12 cellular contexts compared by ENCODE assay signal in the genomic region with DNA sequence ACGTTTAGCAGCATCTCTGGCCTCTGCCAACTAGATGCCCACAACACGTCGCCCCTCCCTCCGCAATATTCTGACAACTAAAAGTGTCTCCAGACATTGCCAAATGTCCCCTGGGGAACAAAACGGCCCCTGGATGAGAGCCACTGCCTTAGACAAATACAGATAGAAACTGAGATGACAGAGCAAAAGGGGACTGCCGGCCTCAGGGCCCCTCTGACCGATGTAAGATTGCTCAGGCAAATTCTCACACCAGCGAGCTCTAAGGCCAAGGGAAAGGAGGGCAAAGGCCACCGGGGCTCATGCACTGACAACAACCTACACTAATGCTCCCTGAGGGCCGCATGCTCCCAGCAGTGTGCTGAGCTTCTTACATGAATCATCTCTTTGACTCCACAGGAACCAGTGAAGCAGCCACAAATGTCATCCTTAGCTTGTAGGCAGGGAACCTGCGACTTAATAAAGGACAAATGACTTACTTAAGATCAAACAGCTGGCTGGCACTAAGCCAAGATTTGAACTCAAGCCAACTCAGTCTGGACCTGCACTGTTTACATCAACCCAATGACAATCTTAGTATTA.
DNase-seq lines count a peak whose midpoint lies in the region; ATAC-seq and TF ChIP-seq lines count a peak whose summit lies in the region.
"Had no signal": no experiment of that assay in that cellular context is flagged by ENCODE, and none has a peak within 500 bp of the region (broad histone marks: within the 10 kb centered on the region; RNA-seq: fewer than 3 reads in every experiment).

No MANE protein-coding gene starts in this region.

- H3K27ac ChIP-seq in right atrium auricular region (peak overlapping the region; percentile 35 to 74), neuronal stem cell (replicated peaks; ENCODE audit: low read length) (no peak overlapping the region)
- H3K27ac ChIP-seq in CD4-positive, alpha-beta memory T cell (ENCODE audit: low read depth, low read length): no peak overlapping the region
- H3K27ac ChIP-seq: body of pancreas, C4-2B had no signal

- H3K27me3 ChIP-seq in right atrium auricular region (no peaks in the 10 kb centered on the region), neuronal stem cell (ENCODE audit: control insufficient read depth in 3 of 3, insufficient read depth in 3 of 3, low read depth in 1 of 3, low read length in 3 of 3) (peaks cover 0 to 2% (median 0%) of the 10 kb centered on the region in 3 experiments)
- H3K27me3 ChIP-seq in CD4-positive, alpha-beta memory T cell (ENCODE audit: insufficient read depth, low read length): no peaks in the 10 kb centered on the region
- H3K27me3 ChIP-seq: body of pancreas had no signal

- no peaks in the 10 kb centered on the region for H3K36me3 Mint-ChIP-seq in CD4-positive, alpha-beta memory T cell

- no peaks in the 10 kb centered on the region for H3K4me1 Mint-ChIP-seq in CD4-positive, alpha-beta memory T cell

- intact Hi-C loops in CD4-positive, alpha-beta memory T cell (cut with micrococcal nuclease): no loop called here

- no peak overlapping the region for H3K27ac Mint-ChIP-seq in CD4-positive, alpha-beta memory T cell
- H3K27ac Mint-ChIP-seq: activated T-cell treated with anti-CD3 and anti-CD28 coated beads, Interleukin-2, amount 50 U/mL, for 72 hours had no signal

- no peaks in the 10 kb centered on the region for H3K79me1 ChIP-seq in neuronal stem cell (ENCODE audit: low read depth, low read length)

- no peak overlapping the region for H2AFZ ChIP-seq in neuronal stem cell (ENCODE audit: low read length)

- no peak overlapping the region for H2AK5ac ChIP-seq in neuronal stem cell (ENCODE audit: low read depth, low read length)

- TF ChIP-seq CTCF in right atrium auricular region (IDR thresholded peaks at IDR 0.05): no peak

- H4K91ac ChIP-seq in neuronal stem cell (ENCODE audit: low read depth, low read length, poor library complexity): no peak overlapping the region

- H3K18ac ChIP-seq in neuronal stem cell (ENCODE audit: low read length): no peak overlapping the region

- no peak for ATAC-seq in GM21717 (IDR thresholded peaks at IDR 0.05; ENCODE audit: unreplicated experiment)
- ATAC-seq: activated T-cell treated with anti-CD3 and anti-CD28 coated beads, Interleukin-2, amount 50 U/mL, for 72 hours; body of pancreas had no signal

- no peak overlapping the region for H2BK12ac ChIP-seq in neuronal stem cell (ENCODE audit: low read length)

- H2BK120ac ChIP-seq in neuronal stem cell (ENCODE audit: low read depth, low read length): no peak overlapping the region

- H3K14ac ChIP-seq in neuronal stem cell (ENCODE audit: low read length): no peak overlapping the region

- CTCF ChIA-PET in CD4-positive, alpha-beta memory T cell (lab: Charles Lee; ENCODE audit: partially characterized antibody): no interaction called here

- peak; percentile 46 for DNase-seq in AG08395 (ENCODE audit: low spot score)
- peak; percentile 22 for DNase-seq in HK-2 (ENCODE audit: unreplicated experiment)
- DNase-seq in astrocyte of the hippocampus (ENCODE audit: low read depth, low spot score): peak; percentile 29
- DNase-seq in right atrium auricular region (ENCODE audit: low spot score): no peak
- DNase-seq in CD4-positive, alpha-beta memory T cell: no peak
- DNase-seq in KG1 (lab: John Stamatoyannopoulos, UW): no peak
- DNase-seq in neuronal stem cell (ENCODE audit: low spot score): no peak
- DNase-seq: activated T-cell treated with anti-CD3 and anti-CD28 coated beads, Interleukin-2, amount 50 U/mL, for 72 hours; NCI-H1105 had no signal

- H3K9me3 Mint-ChIP-seq in CD4-positive, alpha-beta memory T cell: no peaks in the 10 kb centered on the region
- H3K9me3 Mint-ChIP-seq: activated T-cell treated with anti-CD3 and anti-CD28 coated beads, Interleukin-2, amount 50 U/mL, for 72 hours had no signal

- H3K36me3 ChIP-seq in right atrium auricular region: no peaks in the 10 kb centered on the region
- no peaks in the 10 kb centered on the region for H3K36me3 ChIP-seq in CD4-positive, alpha-beta memory T cell (ENCODE audit: insufficient read depth, low read length)
- no peaks in the 10 kb centered on the region for H3K36me3 ChIP-seq in neuronal stem cell (replicated peaks in 1 of 2; ENCODE audit: control insufficient read depth in 2 of 2, insufficient read depth in 2 of 2, low read length in 2 of 2)

- WGBS in neuronal stem cell (ENCODE audit: extremely low coverage in 2 of 2, insufficient read length in 2 of 2, insufficient replicate concordance in 1 of 2), 2 donors: no CpG with 5 or more reads among the region's 11 CpGs

- POLR2A ChIA-PET in CD4-positive, alpha-beta memory T cell (lab: Charles Lee; ENCODE audit: partially characterized antibody): no interaction called here

- H3K4ac ChIP-seq in neuronal stem cell (ENCODE audit: low read length): no peak overlapping the region

- H2BK5ac ChIP-seq in neuronal stem cell (ENCODE audit: low read length): no peak overlapping the region

- no peak overlapping the region for H4K8ac ChIP-seq in neuronal stem cell (ENCODE audit: low read depth, low read length)

- peaks cover 0 to 19% of the 10 kb centered on the region in 2 donors for H3K4me1 ChIP-seq in right atrium auricular region
- H3K4me1 ChIP-seq in CD4-positive, alpha-beta memory T cell (ENCODE audit: insufficient read depth, low read length): no peaks in the 10 kb centered on the region
- peaks cover 0 to 7% of the 10 kb centered on the region in 2 donors for H3K4me1 ChIP-seq in neuronal stem cell (ENCODE audit: control insufficient read depth in 2 of 2, insufficient read depth in 1 of 2, low read depth in 1 of 2, low read length in 2 of 2)
- H3K4me1 ChIP-seq: body of pancreas had no signal

- H3K4me3 ChIP-seq in right atrium auricular region (no peak overlapping the region), neuronal stem cell (ENCODE audit: low read length in 2 of 2) (no peak overlapping the region)
- H3K4me3 ChIP-seq in CD4-positive, alpha-beta memory T cell (ENCODE audit: low read length in 2 of 2): no peak overlapping the region
- H3K4me3 ChIP-seq: body of pancreas had no signal

- no peak overlapping the region for H3K4me2 ChIP-seq in neuronal stem cell (ENCODE audit: insufficient read depth, low read length, poor library complexity, severe bottlenecking)

- no peak overlapping the region for H2BK15ac ChIP-seq in neuronal stem cell (ENCODE audit: low read length)

- H3K9me3 ChIP-seq in right atrium auricular region: no peaks in the 10 kb centered on the region
- no peaks in the 10 kb centered on the region for H3K9me3 ChIP-seq in CD4-positive, alpha-beta memory T cell (ENCODE audit: control insufficient read depth in 1 of 2, low read length in 2 of 2)
- no peaks in the 10 kb centered on the region for H3K9me3 ChIP-seq in neuronal stem cell (replicated peaks in 1 of 2; ENCODE audit: control insufficient read depth in 2 of 2, insufficient read depth in 1 of 2, low read depth in 1 of 2, low read length in 2 of 2)
- H3K9me3 ChIP-seq: body of pancreas had no signal

- H3K27me3 Mint-ChIP-seq in CD4-positive, alpha-beta memory T cell: peaks cover 6 to 17% of the 10 kb centered on the region in 2 donors

- H3K9ac ChIP-seq in neuronal stem cell (ENCODE audit: low read depth, low read length, poor library complexity): no peak overlapping the region

- no peak overlapping the region for H3K4me3 Mint-ChIP-seq in CD4-positive, alpha-beta memory T cell
- H3K4me3 Mint-ChIP-seq: activated T-cell treated with anti-CD3 and anti-CD28 coated beads, Interleukin-2, amount 50 U/mL, for 72 hours had no signal

- no peak overlapping the region for H3K23ac ChIP-seq in neuronal stem cell (ENCODE audit: low read depth, low read length, poor library complexity)

Comparison
In these comparisons a context has a peak if more than half of its experiments do, and no peak if none do; other contexts are left out.
1. DNase-seq: peak in AG08395 (single experiment), HK-2 (single experiment) and astrocyte of the hippocampus (single experiment); none in right atrium auricular region (single experiment), CD4-positive, alpha-beta memory T cell (0 of 5), KG1 (single experiment) and neuronal stem cell (single experiment).
2. H3K27ac ChIP-seq: peak in right atrium auricular region (2 of 2); none in CD4-positive, alpha-beta memory T cell (single experiment) and neuronal stem cell (single experiment).